Comparison of ENCODE assay signal across 9 cellular contexts in the genomic region with DNA sequence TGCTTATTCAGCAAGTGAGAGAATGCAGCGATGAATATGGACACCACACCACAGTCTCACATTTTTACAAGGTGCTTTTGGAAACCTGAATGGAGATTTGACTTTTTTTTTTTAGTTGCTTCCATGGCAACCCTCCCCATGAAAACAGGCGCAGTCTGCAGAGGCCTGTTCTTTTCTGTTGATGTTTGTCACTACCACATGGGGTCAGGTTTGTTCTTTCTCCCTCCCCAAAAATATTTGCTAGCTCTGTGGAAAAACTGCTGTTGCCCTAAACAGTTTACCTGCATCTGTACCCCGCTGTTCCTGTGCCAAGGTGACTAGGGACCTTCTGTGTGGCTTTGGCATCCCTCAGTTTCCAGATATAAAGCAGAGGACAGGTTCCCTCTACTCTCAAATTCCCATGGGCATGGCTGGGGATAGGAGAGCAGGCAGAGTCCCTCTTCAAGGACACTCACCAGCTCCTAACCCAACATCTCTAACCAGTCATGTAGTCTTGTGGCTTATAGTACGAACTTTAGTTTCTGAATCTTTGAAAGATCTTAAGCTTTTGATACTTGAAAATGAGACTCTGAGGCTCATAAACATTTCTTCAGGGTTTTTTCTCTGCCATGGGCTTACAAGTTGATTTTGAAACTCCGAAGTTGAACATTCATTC. TPM values are rescaled to one million over a fixed set of nuclear protein-coding genes. Genes with fewer than 3 reads are reported as not detected.
DNase-seq lines count a peak whose midpoint lies in the region; ATAC-seq and TF ChIP-seq lines count a peak whose summit lies in the region.
"Had no signal": no experiment of that assay in that cellular context is flagged by ENCODE, and none has a peak within 500 bp of the region (broad histone marks: within the 10 kb centered on the region; RNA-seq: fewer than 3 reads in every experiment).

No MANE protein-coding gene starts in this region.

- 87 to 95% methylated on average over 3 to 5 of the region's 5 CpGs for WGBS in gastroesophageal sphincter (ENCODE audit: low coverage in 1 of 2), 2 donors

- H3K4me3 ChIP-seq in NB4 (ENCODE audit: low read depth, low read length), result no peak overlapping the region
- no peak overlapping the region for H3K4me3 ChIP-seq in gastroesophageal sphincter
- H3K4me3 ChIP-seq: upper lobe of left lung had no signal

- H3K4me1 ChIP-seq in gastroesophageal sphincter, result peaks cover 5 to 37% (median 16%) of the 10 kb centered on the region in 3 donors

- no peaks in the 10 kb centered on the region for H3K9me3 Mint-ChIP-seq in CD14-positive monocyte

- H3K27ac Mint-ChIP-seq in CD14-positive monocyte, result no peak overlapping the region

- H3K4me1 Mint-ChIP-seq in CD14-positive monocyte, result peaks cover 18% of the 10 kb centered on the region

- TF ChIP-seq EP300 in gastroesophageal sphincter (IDR thresholded peaks at IDR 0.05), result no peak

- in situ Hi-C loops in GM13977 (cut with MboI; ENCODE audit: low pct_unique_long_range_greater_than_20kb, low sequenced_read_pairs, unreplicated experiment), result no loop called here

- no peaks in the 10 kb centered on the region for H3K27me3 ChIP-seq in gastroesophageal sphincter
- H3K27me3 ChIP-seq: upper lobe of left lung had no signal

- H3K27ac ChIP-seq in gastroesophageal sphincter, result peak overlapping the region in 3 of 4 donors; percentile 41 to 68 (median 63)

- ATAC-seq in gastroesophageal sphincter (no peak), GM21381 (IDR thresholded peaks at IDR 0.05; ENCODE audit: unreplicated experiment) (no peak)

- intact Hi-C loops in CD14-positive monocyte (cut with micrococcal nuclease) (no loop called here), posterior vena cava (cut with DNase I) (loop anchor here in 1 of 2 donors (5.0 kb wide), 1 partner anchor 1621 kb away; no protein-coding TSS in a partner anchor)

- no peaks in the 10 kb centered on the region for H3K36me3 Mint-ChIP-seq in CD14-positive monocyte

- peak; percentile 43 for TF ChIP-seq CTCF in CD14-positive monocyte (IDR thresholded peaks at IDR 0.05)
- peak; percentile 50 for TF ChIP-seq CTCF in GM13977 (IDR thresholded peaks at IDR 0.05; ENCODE audit: extremely low read depth, insufficient read depth, missing control alignments)
- no peak for TF ChIP-seq CTCF in NB4 (IDR thresholded peaks at IDR 0.05; ENCODE audit: low read depth, low read length)
- TF ChIP-seq CTCF in gastroesophageal sphincter (IDR thresholded peaks at IDR 0.05), result peak in 1 of 4 experiments; percentile 29

- no peak for DNase-seq in CD14-positive monocyte (ENCODE audit: low spot score)
- DNase-seq in GM13977 (ENCODE audit: low spot score), result no peak
- DNase-seq in NB4 (ENCODE audit: low read depth), result peak; percentile 22
- DNase-seq in posterior vena cava (ENCODE audit: low spot score), result no peak
- no peak for DNase-seq in NCI-H510A (lab: John Stamatoyannopoulos, UW)
- DNase-seq in activated gamma-delta T cell (lab: John Stamatoyannopoulos, UW), result no peak
- DNase-seq: upper lobe of left lung had no signal

- no peak overlapping the region for H3K4me3 Mint-ChIP-seq in CD14-positive monocyte

- H3K36me3 ChIP-seq in gastroesophageal sphincter, result no peaks in the 10 kb centered on the region
- H3K36me3 ChIP-seq: upper lobe of left lung had no signal

- TF ChIP-seq POLR2A in NB4 (IDR thresholded peaks at IDR 0.05; ENCODE audit: extremely low read depth, insufficient read length) (no peak), gastroesophageal sphincter (IDR thresholded peaks at IDR 0.05) (no peak)

- no peaks in the 10 kb centered on the region for H3K9me3 ChIP-seq in gastroesophageal sphincter
- H3K9me3 ChIP-seq: upper lobe of left lung had no signal

- H3K27me3 Mint-ChIP-seq in CD14-positive monocyte (ENCODE audit: low read depth in 3 of 3), result peaks cover 0 to 3% (median 0%) of the 10 kb centered on the region in 3 donors

RNA-seq across cellular contexts. Expression of a gene that starts 14.7 kb away (rescaled TPM):
- polyA plus RNA-seq in CD14-positive monocyte, result 10 to 100 TPM; 37.1 to 48.1 TPM
- 10 to 100 TPM; 22.9 to 39.2 (median 35.8) TPM for total RNA-seq in gastroesophageal sphincter
- 10 to 100 TPM; 38.7 to 52.8 TPM for total RNA-seq in posterior vena cava
